ENCODE assay signal across 8 cellular contexts in genomic region chr1:220879090-220879508, GRCh38. TPM values are rescaled to one million over a fixed set of nuclear protein-coding genes. Genes with fewer than 3 reads are reported as not detected.
DNase-seq lines count a peak whose midpoint lies in the region; ATAC-seq and TF ChIP-seq lines count a peak whose summit lies in the region.

HLX (plus strand) TSS chr1:220879443; CDS start chr1:220879858, 415 bp downstream.

- peak within 1 kb of the TSS; percentile 64 for H3K4me3 Mint-ChIP-seq in mesothelial cell of epicardium

- H3K27me3 ChIP-seq in WERI-Rb-1 (ENCODE audit: insufficient read depth, low read depth, severe bottlenecking) (no peaks in the 10 kb centered on the region), thymus (ENCODE audit: control insufficient read depth, insufficient read depth) (peaks cover 64% of the 10 kb centered on the region)

- TF ChIP-seq CTCF in WERI-Rb-1 (IDR thresholded peaks at IDR 0.05; ENCODE audit: low read depth, low read length), result no peak
- TF ChIP-seq CTCF in mesothelial cell of epicardium (IDR thresholded peaks at IDR 0.05; ENCODE audit: unreplicated experiment), result no peak

- DNase-seq in NCI-H1694 treated with DMSO at 0.1 percent for 48 hours (lab: John Stamatoyannopoulos, UW) (peak; percentile 36), NCI-H1694 (lab: John Stamatoyannopoulos, UW) (no peak), KG1 (lab: John Stamatoyannopoulos, UW) (peak; percentile 86), WERI-Rb-1 (peak; percentile 72), mesothelial cell of epicardium (ENCODE audit: low spot score in 2 of 2, unreplicated experiment in 2 of 2) (no peak)

- peak; percentile 49 for ATAC-seq in GM21737 (IDR thresholded peaks at IDR 0.05; ENCODE audit: unreplicated experiment)
- peak; percentile 78 for ATAC-seq in esophagus mucosa

- H3K27me3 Mint-ChIP-seq in mesothelial cell of epicardium (ENCODE audit: low read depth), result peaks cover 97% of the 10 kb centered on the region

- H3K4me3 ChIP-seq in WERI-Rb-1 (ENCODE audit: low read depth, low read length), result peak within 1 kb of the TSS; percentile 82
- H3K4me3 ChIP-seq in thymus (ENCODE audit: low read length), result peak within 1 kb of the TSS; percentile 46

- H3K27ac ChIP-seq in WERI-Rb-1, result peak within 1 kb of the TSS; percentile 62
- H3K27ac ChIP-seq in thymus (ENCODE audit: low read depth), result peak within 1 kb of the TSS; percentile 72

- 1% methylated on average over 24 of the region's 24 CpGs for WGBS in thymus

- H3K4me1 ChIP-seq in thymus (ENCODE audit: control insufficient read depth, insufficient read depth, low read length), result peaks cover 2% of the 10 kb centered on the region

- no peaks in the 10 kb centered on the region for H3K36me3 Mint-ChIP-seq in mesothelial cell of epicardium

- H3K9me3 Mint-ChIP-seq in mesothelial cell of epicardium, result no peaks in the 10 kb centered on the region

- peaks cover 20% of the 10 kb centered on the region for H3K4me1 Mint-ChIP-seq in mesothelial cell of epicardium

- H3K27ac Mint-ChIP-seq in mesothelial cell of epicardium, result no peak within 1 kb of the TSS

- H3K9me3 ChIP-seq in WERI-Rb-1 (ENCODE audit: severe bottlenecking), result no peaks in the 10 kb centered on the region
- no peaks in the 10 kb centered on the region for H3K9me3 ChIP-seq in thymus (ENCODE audit: control insufficient read depth)

- H3K36me3 ChIP-seq in WERI-Rb-1 (peaks cover 26% of the 10 kb centered on the region), thymus (ENCODE audit: control insufficient read depth, insufficient read depth) (no peaks in the 10 kb centered on the region)

RNA-seq across cellular contexts. Expression of gene HLX, which starts in this region (rescaled TPM):
- total RNA-seq in esophagus mucosa (0.48 TPM), mesothelial cell of epicardium (0.75 to 1.3 TPM (median 0.84 TPM) in 3 replicates)
- polyA plus RNA-seq in thymus, result 6.5 TPM

Comparison
In these comparisons a context has a peak if more than half of its experiments do, and no peak if none do; other contexts are left out.
1. DNase-seq: peak in NCI-H1694 treated with DMSO at 0.1 percent for 48 hours (single experiment), KG1 (single experiment) and WERI-Rb-1 (single experiment); none in NCI-H1694 (single experiment) and mesothelial cell of epicardium (0 of 2).
2. Peak in ATAC-seq in esophagus mucosa; RNA of the gene not detected or under 1 TPM.